ENCODE assay signal across 20 cellular contexts in the genomic region with DNA sequence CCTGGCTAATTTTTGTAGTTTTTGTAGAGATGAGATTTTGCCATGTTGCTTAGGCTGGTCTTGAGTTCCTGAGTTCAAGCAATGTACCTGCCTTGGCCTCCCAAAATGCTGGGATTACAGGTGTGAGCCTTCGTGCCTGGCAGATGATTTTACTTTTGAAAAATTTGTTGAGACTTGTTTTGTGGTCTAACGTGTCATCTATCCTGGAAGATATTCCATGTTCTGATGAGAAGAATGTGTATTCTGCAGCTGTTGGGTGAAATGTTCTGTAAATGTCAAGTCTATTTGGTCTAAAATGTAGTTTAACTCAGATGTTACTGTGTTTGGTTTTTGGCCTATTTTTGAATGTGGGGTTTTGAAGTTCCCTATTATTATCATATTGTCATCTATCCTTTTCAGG.
DNase-seq lines count a peak whose midpoint lies in the region; TF ChIP-seq lines count a peak whose summit lies in the region.
"Had no signal": no experiment of that assay in that cellular context is flagged by ENCODE, and none has a peak within 500 bp of the region (broad histone marks: within the 10 kb centered on the region; RNA-seq: fewer than 3 reads in every experiment).

No MANE protein-coding gene starts in this region.

- H3K23ac ChIP-seq in neuronal stem cell (ENCODE audit: low read depth, low read length, poor library complexity): no peak overlapping the region

- H2BK15ac ChIP-seq in neuronal stem cell (ENCODE audit: low read length): no peak overlapping the region

- no peak overlapping the region for H2BK12ac ChIP-seq in neuronal stem cell (ENCODE audit: low read length)

- BruUV-seq in MCF 10A (replicated peaks; lab: Mats Ljungman, UMichigan): no TSS peak

- no peak overlapping the region for H3K9ac ChIP-seq in neuronal stem cell (ENCODE audit: low read depth, low read length, poor library complexity)
- H3K9ac ChIP-seq: GM23248 had no signal

- POLR2A ChIA-PET in MCF 10A (lab: Yijun Ruan, JAX): interaction anchor here (1.2 kb wide), 1 partner anchor 22 kb away, joined by 5 read pairs; no protein-coding TSS in a partner anchor

- no peak overlapping the region for H3K4ac ChIP-seq in neuronal stem cell (ENCODE audit: low read length)

- no peak overlapping the region for H3K4me2 ChIP-seq in neuronal stem cell (ENCODE audit: insufficient read depth, low read length, poor library complexity, severe bottlenecking)
- H3K4me2 ChIP-seq: A549 had no signal

- H4K8ac ChIP-seq in neuronal stem cell (ENCODE audit: low read depth, low read length): no peak overlapping the region

- H3K27ac Mint-ChIP-seq in MCF 10A (ENCODE audit: low read depth, unreplicated experiment): peak overlapping the region; percentile 40
- H3K27ac Mint-ChIP-seq: CD4-positive, alpha-beta T cell had no signal

- H3K27me3 Mint-ChIP-seq in MCF 10A (ENCODE audit: insufficient read depth, unreplicated experiment): no peaks in the 10 kb centered on the region
- H3K27me3 Mint-ChIP-seq: CD4-positive, alpha-beta T cell had no signal

- no peak overlapping the region for H3K18ac ChIP-seq in neuronal stem cell (ENCODE audit: low read length)

- no peak overlapping the region for H4K91ac ChIP-seq in neuronal stem cell (ENCODE audit: low read depth, low read length, poor library complexity)

- H2BK5ac ChIP-seq in neuronal stem cell (ENCODE audit: low read length): no peak overlapping the region

- H3K27me3 ChIP-seq in breast epithelium (no peaks in the 10 kb centered on the region), neuronal stem cell (ENCODE audit: control insufficient read depth in 3 of 3, insufficient read depth in 3 of 3, low read depth in 1 of 3, low read length in 3 of 3) (no peaks in the 10 kb centered on the region)

- no peaks in the 10 kb centered on the region for H3K9me3 ChIP-seq in breast epithelium
- no peaks in the 10 kb centered on the region for H3K9me3 ChIP-seq in neuronal stem cell (replicated peaks in 1 of 2; ENCODE audit: control insufficient read depth in 2 of 2, insufficient read depth in 1 of 2, low read depth in 1 of 2, low read length in 2 of 2)
- H3K9me3 ChIP-seq: A549, HAP-1 had no signal

- TF ChIP-seq CTCF in MCF 10A (IDR thresholded peaks at IDR 0.05; ENCODE audit: unreplicated experiment) (no peak), breast epithelium (IDR thresholded peaks at IDR 0.05) (no peak), epithelial cell of esophagus (IDR thresholded peaks at IDR 0.05; ENCODE audit: insufficient read depth, low read depth, low read length, missing control alignments) (no peak)

- TF ChIP-seq POLR2A in breast epithelium (IDR thresholded peaks at IDR 0.05): no peak

- H3K4me1 Mint-ChIP-seq in MCF 10A (ENCODE audit: insufficient read depth, unreplicated experiment): peaks cover 14% of the 10 kb centered on the region

- H3K36me3 ChIP-seq in breast epithelium: no peaks in the 10 kb centered on the region
- no peaks in the 10 kb centered on the region for H3K36me3 ChIP-seq in neuronal stem cell (replicated peaks in 1 of 2; ENCODE audit: control insufficient read depth in 2 of 2, insufficient read depth in 2 of 2, low read length in 2 of 2)
- H3K36me3 ChIP-seq: HAP-1 had no signal

- DNase-seq in MCF 10A (ENCODE audit: unreplicated experiment): peak; percentile 36
- no peak for DNase-seq in breast epithelium (ENCODE audit: low spot score in 2 of 2)
- peak; percentile 77 for DNase-seq in epithelial cell of esophagus (ENCODE audit: low read depth)
- DNase-seq in neuronal stem cell (ENCODE audit: low spot score): no peak
- DNase-seq in inferior parietal cortex (ENCODE audit: extremely low spot score): no peak
- no peak for DNase-seq in stimulated activated CD4-positive, alpha-beta T cell treated with anti-CD3 and anti-CD28 coated beads, Interleukin-4, amount 100 ng/mL, for 24 hours
- no peak for DNase-seq in COR-L47 (lab: John Stamatoyannopoulos, UW)
- DNase-seq: AML-193; Calu3; CD4-positive, alpha-beta T cell; DMS 273 treated with DMSO at 0.1 percent for 48 hours; DMS53; DND-41; EL; GM23248 had no signal

- H3K27ac ChIP-seq in breast epithelium: no peak overlapping the region
- peak overlapping the region; percentile 39 for H3K27ac ChIP-seq in neuronal stem cell (replicated peaks; ENCODE audit: low read length)
- H3K27ac ChIP-seq: 22Rv1, A549, C4-2B, GM23248 had no signal

- intact Hi-C loops in MCF 10A (cut with micrococcal nuclease) (no loop called here), breast epithelium (cut with DNase I; ENCODE audit: low total_unique reads) (no loop called here)

- H3K14ac ChIP-seq in neuronal stem cell (ENCODE audit: low read length): no peak overlapping the region

- no peak overlapping the region for H2AK5ac ChIP-seq in neuronal stem cell (ENCODE audit: low read depth, low read length)

- no CpG with 5 or more reads among the region's 2 CpGs for WGBS in neuronal stem cell (ENCODE audit: extremely low coverage in 2 of 2, insufficient read length in 2 of 2, insufficient replicate concordance in 1 of 2), 2 donors

- no peaks in the 10 kb centered on the region for H3K4me1 ChIP-seq in breast epithelium
- H3K4me1 ChIP-seq in neuronal stem cell (ENCODE audit: control insufficient read depth in 2 of 2, insufficient read depth in 1 of 2, low read depth in 1 of 2, low read length in 2 of 2): no peaks in the 10 kb centered on the region
- H3K4me1 ChIP-seq: A549, HAP-1 had no signal

- H2BK120ac ChIP-seq in neuronal stem cell (ENCODE audit: low read depth, low read length): no peak overlapping the region

- H3K9me3 Mint-ChIP-seq in MCF 10A (ENCODE audit: unreplicated experiment): no peaks in the 10 kb centered on the region
- H3K9me3 Mint-ChIP-seq: CD4-positive, alpha-beta T cell had no signal

- no peak overlapping the region for H3K4me3 ChIP-seq in breast epithelium
- no peak overlapping the region for H3K4me3 ChIP-seq in epithelial cell of esophagus (ENCODE audit: low read length)
- no peak overlapping the region for H3K4me3 ChIP-seq in neuronal stem cell (ENCODE audit: low read length in 2 of 2)
- H3K4me3 ChIP-seq: A549, GM12878, GM23248, HAP-1 had no signal

- H3K79me1 ChIP-seq in neuronal stem cell (ENCODE audit: low read depth, low read length): no peaks in the 10 kb centered on the region

- H3K4me3 Mint-ChIP-seq in MCF 10A (ENCODE audit: unreplicated experiment): no peak overlapping the region
- H3K4me3 Mint-ChIP-seq: CD4-positive, alpha-beta T cell had no signal

- CTCF ChIA-PET in MCF 10A (lab: Yijun Ruan, JAX): no interaction called here

- no peaks in the 10 kb centered on the region for H3K36me3 Mint-ChIP-seq in MCF 10A (ENCODE audit: insufficient read depth, unreplicated experiment)

- no peak overlapping the region for H2AFZ ChIP-seq in neuronal stem cell (ENCODE audit: low read length)
- H2AFZ ChIP-seq: GM23248 had no signal

Comparison
In these comparisons a context has a peak if more than half of its experiments do, and no peak if none do; other contexts are left out.
1. DNase-seq: peak in MCF 10A (single experiment) and epithelial cell of esophagus (single experiment); none in breast epithelium (0 of 2), neuronal stem cell (single experiment), inferior parietal cortex (single experiment), stimulated activated CD4-positive, alpha-beta T cell treated with anti-CD3 and anti-CD28 coated beads, Interleukin-4, amount 100 ng/mL, for 24 hours (single experiment) and COR-L47 (single experiment).